ENCODE assay signal across 13 cellular contexts in genomic region chr17:60506312-60506711, GRCh38. TPM values are rescaled to one million over a fixed set of nuclear protein-coding genes. Genes with fewer than 3 reads are reported as not detected.
DNase-seq lines count a peak whose midpoint lies in the region; ATAC-seq and TF ChIP-seq lines count a peak whose summit lies in the region.
"Had no signal": no experiment of that assay in that cellular context is flagged by ENCODE, and none has a peak within 500 bp of the region (broad histone marks: within the 10 kb centered on the region; RNA-seq: fewer than 3 reads in every experiment).

No MANE protein-coding gene starts in this region.

- peaks cover 40% of the 10 kb centered on the region for H3K4me1 Mint-ChIP-seq in activated naive CD4-positive, alpha-beta T cell treated with anti-CD3 and anti-CD28 coated beads, Interleukin-2, amount 50 U/mL, for 24 hours
- H3K4me1 Mint-ChIP-seq in activated naive CD4-positive, alpha-beta T cell treated with anti-CD3 and anti-CD28 coated beads, Interleukin-2, amount 10 ng/mL, durations not matched to agents 7 days and 5 days: peaks cover 4% of the 10 kb centered on the region
- H3K4me1 Mint-ChIP-seq in stimulated activated effector memory CD8-positive, alpha-beta T cell treated with anti-CD3 and anti-CD28 coated beads, Interleukin-12 subunit alpha, Interleukin-12 subunit beta, amount 100 ng/mL, for 72 hours: peaks cover 8% of the 10 kb centered on the region
- peaks cover 15 to 51% (median 31%) of the 10 kb centered on the region in 4 donors for H3K4me1 Mint-ChIP-seq in naive thymus-derived CD8-positive, alpha-beta T cell
- H3K4me1 Mint-ChIP-seq in activated T-cell treated with anti-CD3 and anti-CD28 coated beads, Interleukin-2, amount 50 U/mL, for 24 hours (ENCODE audit: low read depth): peaks cover 30% of the 10 kb centered on the region

- H4K20me1 ChIP-seq in fibroblast of lung (ENCODE audit: control insufficient read depth, extremely low read depth, insufficient read depth, low read length): no peaks in the 10 kb centered on the region

- ATAC-seq in SK-N-SH treated with all-trans-retinoic acid at 6 μM for 48 hours: peak; percentile 91
- peak; percentile 62 for ATAC-seq in stimulated activated effector memory CD8-positive, alpha-beta T cell treated with anti-CD3 and anti-CD28 coated beads, Interleukin-12 subunit alpha, Interleukin-12 subunit beta, amount 100 ng/mL, for 72 hours
- no peak for ATAC-seq in naive thymus-derived CD8-positive, alpha-beta T cell

- no peak overlapping the region for H2AFZ ChIP-seq in fibroblast of lung (ENCODE audit: low read length)

- H3K4me2 ChIP-seq in fibroblast of lung (ENCODE audit: extremely low read depth, insufficient read depth, low read length): no peak overlapping the region

- H3K4me3 Mint-ChIP-seq in activated naive CD4-positive, alpha-beta T cell treated with anti-CD3 and anti-CD28 coated beads, Interleukin-2, amount 50 U/mL, for 24 hours: no peak overlapping the region
- H3K4me3 Mint-ChIP-seq in activated naive CD4-positive, alpha-beta T cell treated with anti-CD3 and anti-CD28 coated beads, Interleukin-2, amount 10 ng/mL, durations not matched to agents 7 days and 5 days: no peak overlapping the region
- no peak overlapping the region for H3K4me3 Mint-ChIP-seq in stimulated activated effector memory CD8-positive, alpha-beta T cell treated with anti-CD3 and anti-CD28 coated beads, Interleukin-12 subunit alpha, Interleukin-12 subunit beta, amount 100 ng/mL, for 72 hours
- H3K4me3 Mint-ChIP-seq in naive thymus-derived CD8-positive, alpha-beta T cell: peak overlapping the region in 2 of 10 donors; percentile 1
- no peak overlapping the region for H3K4me3 Mint-ChIP-seq in activated T-cell treated with anti-CD3 and anti-CD28 coated beads, Interleukin-2, amount 50 U/mL, for 24 hours
- H3K4me3 Mint-ChIP-seq: CD14-positive monocyte had no signal

- H3K36me3 ChIP-seq in fibroblast of lung (ENCODE audit: control insufficient read depth, insufficient read depth, low read length): no peaks in the 10 kb centered on the region
- H3K36me3 ChIP-seq in colonic mucosa: no peaks in the 10 kb centered on the region

- CTCF ChIA-PET in activated naive CD4-positive, alpha-beta T cell treated with anti-CD3 and anti-CD28 coated beads, Interleukin-2, amount 10 ng/mL, durations not matched to agents 7 days and 5 days (lab: Charles Lee): no interaction called here

- no peaks in the 10 kb centered on the region for H3K4me1 ChIP-seq in fibroblast of lung (ENCODE audit: control insufficient read depth, extremely low read depth, insufficient read depth, low read length)
- no peaks in the 10 kb centered on the region for H3K4me1 ChIP-seq in colonic mucosa

- no peaks in the 10 kb centered on the region for H3K9me3 ChIP-seq in fibroblast of lung (ENCODE audit: control insufficient read depth, insufficient read depth, low read depth, low read length)
- no peaks in the 10 kb centered on the region for H3K9me3 ChIP-seq in colonic mucosa

- H3K4me3 ChIP-seq in fibroblast of lung (replicated peaks in 1 of 4; ENCODE audit: control extremely low read depth in 1 of 4, insufficient read depth in 1 of 4, low read depth in 3 of 4, low read length in 4 of 4) (no peak overlapping the region), colonic mucosa (no peak overlapping the region)

- peaks cover 5% of the 10 kb centered on the region for H3K36me3 Mint-ChIP-seq in activated naive CD4-positive, alpha-beta T cell treated with anti-CD3 and anti-CD28 coated beads, Interleukin-2, amount 50 U/mL, for 24 hours
- H3K36me3 Mint-ChIP-seq in activated naive CD4-positive, alpha-beta T cell treated with anti-CD3 and anti-CD28 coated beads, Interleukin-2, amount 10 ng/mL, durations not matched to agents 7 days and 5 days: peaks cover 12% of the 10 kb centered on the region
- peaks cover 5% of the 10 kb centered on the region for H3K36me3 Mint-ChIP-seq in stimulated activated effector memory CD8-positive, alpha-beta T cell treated with anti-CD3 and anti-CD28 coated beads, Interleukin-12 subunit alpha, Interleukin-12 subunit beta, amount 100 ng/mL, for 72 hours
- peaks cover 0 to 32% (median 4%) of the 10 kb centered on the region in 3 donors for H3K36me3 Mint-ChIP-seq in naive thymus-derived CD8-positive, alpha-beta T cell
- peaks cover 11% of the 10 kb centered on the region for H3K36me3 Mint-ChIP-seq in activated T-cell treated with anti-CD3 and anti-CD28 coated beads, Interleukin-2, amount 50 U/mL, for 24 hours (ENCODE audit: low read depth)

- no peak for DNase-seq in activated naive CD4-positive, alpha-beta T cell treated with anti-CD3 and anti-CD28 coated beads, Interleukin-2, amount 10 ng/mL, durations not matched to agents 7 days and 5 days
- DNase-seq in fibroblast of lung (ENCODE audit: low read depth in 2 of 2) (peak; percentile 66 to 92), colonic mucosa (no peak)
- no peak for DNase-seq in stimulated activated effector memory CD8-positive, alpha-beta T cell treated with anti-CD3 and anti-CD28 coated beads, Interleukin-12 subunit alpha, Interleukin-12 subunit beta, amount 100 ng/mL, for 72 hours (ENCODE audit: low spot score in 2 of 2)
- no peak for DNase-seq in naive thymus-derived CD8-positive, alpha-beta T cell
- no peak for DNase-seq in activated T-cell treated with anti-CD3 and anti-CD28 coated beads, Interleukin-2, amount 50 U/mL, for 24 hours
- DNase-seq: cerebellar nuclear complex, midbrain, NCI-H2081 treated with DMSO at 0.1 percent for 48 hours had no signal

- H3K79me2 ChIP-seq in fibroblast of lung (ENCODE audit: control insufficient read depth, insufficient read depth, low read length): peaks cover 77% of the 10 kb centered on the region

- H3K27ac ChIP-seq in fibroblast of lung (ENCODE audit: insufficient read depth, low read length) (peak overlapping the region; percentile 21), colonic mucosa (no peak overlapping the region)
- H3K27ac ChIP-seq: VCaP had no signal

- peak overlapping the region; percentile 15 for H3K27ac Mint-ChIP-seq in activated naive CD4-positive, alpha-beta T cell treated with anti-CD3 and anti-CD28 coated beads, Interleukin-2, amount 50 U/mL, for 24 hours
- H3K27ac Mint-ChIP-seq in activated naive CD4-positive, alpha-beta T cell treated with anti-CD3 and anti-CD28 coated beads, Interleukin-2, amount 10 ng/mL, durations not matched to agents 7 days and 5 days: no peak overlapping the region
- H3K27ac Mint-ChIP-seq in stimulated activated effector memory CD8-positive, alpha-beta T cell treated with anti-CD3 and anti-CD28 coated beads, Interleukin-12 subunit alpha, Interleukin-12 subunit beta, amount 100 ng/mL, for 72 hours: peak overlapping the region; percentile 0
- peak overlapping the region in 5 of 10 donors; percentile 12 to 82 (median 33) for H3K27ac Mint-ChIP-seq in naive thymus-derived CD8-positive, alpha-beta T cell
- H3K27ac Mint-ChIP-seq in activated T-cell treated with anti-CD3 and anti-CD28 coated beads, Interleukin-2, amount 50 U/mL, for 24 hours: no peak overlapping the region

- H3K27me3 ChIP-seq in fibroblast of lung (ENCODE audit: control insufficient read depth, insufficient read depth, low read length) (no peaks in the 10 kb centered on the region), colonic mucosa (no peaks in the 10 kb centered on the region)

- H3K9ac ChIP-seq in fibroblast of lung (ENCODE audit: insufficient read depth, low read length): no peak overlapping the region
- no peak overlapping the region for H3K9ac ChIP-seq in colonic mucosa (ENCODE audit: low read depth in 2 of 2, low read length in 2 of 2)

- POLR2A ChIA-PET in naive thymus-derived CD8-positive, alpha-beta T cell (lab: Charles Lee): no interaction called here

- intact Hi-C loops in colonic mucosa (cut with DNase I): no loop called here

- H3K9me3 Mint-ChIP-seq in activated naive CD4-positive, alpha-beta T cell treated with anti-CD3 and anti-CD28 coated beads, Interleukin-2, amount 50 U/mL, for 24 hours: no peaks in the 10 kb centered on the region
- H3K9me3 Mint-ChIP-seq in activated naive CD4-positive, alpha-beta T cell treated with anti-CD3 and anti-CD28 coated beads, Interleukin-2, amount 10 ng/mL, durations not matched to agents 7 days and 5 days: no peaks in the 10 kb centered on the region
- H3K9me3 Mint-ChIP-seq in stimulated activated effector memory CD8-positive, alpha-beta T cell treated with anti-CD3 and anti-CD28 coated beads, Interleukin-12 subunit alpha, Interleukin-12 subunit beta, amount 100 ng/mL, for 72 hours: no peaks in the 10 kb centered on the region
- no peaks in the 10 kb centered on the region for H3K9me3 Mint-ChIP-seq in naive thymus-derived CD8-positive, alpha-beta T cell
- no peaks in the 10 kb centered on the region for H3K9me3 Mint-ChIP-seq in activated T-cell treated with anti-CD3 and anti-CD28 coated beads, Interleukin-2, amount 50 U/mL, for 24 hours
- H3K9me3 Mint-ChIP-seq: CD14-positive monocyte had no signal

- TF ChIP-seq CTCF in fibroblast of lung (conservative IDR thresholded peaks at IDR 0.05 in 1 of 2, IDR thresholded peaks at IDR 0.05 in 1 of 2; ENCODE audit: low read depth in 1 of 2, low read length in 2 of 2): no peak
- no peak for TF ChIP-seq CTCF in colonic mucosa (IDR thresholded peaks at IDR 0.05)

- no peaks in the 10 kb centered on the region for H3K27me3 Mint-ChIP-seq in activated naive CD4-positive, alpha-beta T cell treated with anti-CD3 and anti-CD28 coated beads, Interleukin-2, amount 50 U/mL, for 24 hours
- no peaks in the 10 kb centered on the region for H3K27me3 Mint-ChIP-seq in activated naive CD4-positive, alpha-beta T cell treated with anti-CD3 and anti-CD28 coated beads, Interleukin-2, amount 10 ng/mL, durations not matched to agents 7 days and 5 days
- no peaks in the 10 kb centered on the region for H3K27me3 Mint-ChIP-seq in naive thymus-derived CD8-positive, alpha-beta T cell
- no peaks in the 10 kb centered on the region for H3K27me3 Mint-ChIP-seq in activated T-cell treated with anti-CD3 and anti-CD28 coated beads, Interleukin-2, amount 50 U/mL, for 24 hours

TF ChIP-seq in SK-N-SH treated with all-trans-retinoic acid at 6 μM for 48 hours, 23 proteins besides CTCF, POLR2A, EP300 and RAD21 (continues in another document):
- TF ChIP-seq ZNF8 (CRISPR knock-in tag; IDR thresholded peaks at IDR 0.05): no peak

RNA-seq across cellular contexts. Expression of gene APPBP2, which starts 19.7 kb away (rescaled TPM):
- total RNA-seq in fibroblast of lung: 46.0 and 58.1 TPM in 2 replicates
- 25.3 and 45.0 TPM in 2 replicates for polyA plus RNA-seq in fibroblast of lung
- polyA plus RNA-seq in fibroblast of lung (2012): 22.1 and 25.1 TPM in 2 replicates
- 5.0 and 13.1 TPM in 2 replicates for polyA minus RNA-seq in fibroblast of lung (ENCODE audit: low replicate concordance)
- total RNA-seq in colonic mucosa: 10 to 100 TPM; 26.7 to 42.0 TPM
- total RNA-seq in naive thymus-derived CD8-positive, alpha-beta T cell: 10 to 100 TPM; 50.2 to 53.1 TPM
- polyA plus RNA-seq in naive thymus-derived CD8-positive, alpha-beta T cell: 10 to 100 TPM; 22.8 to 30.9 (median 28.5) TPM

Comparison
In these comparisons a context has a peak if more than half of its experiments do, and no peak if none do; other contexts are left out.
1. H3K27ac Mint-ChIP-seq: peak in activated naive CD4-positive, alpha-beta T cell treated with anti-CD3 and anti-CD28 coated beads, Interleukin-2, amount 50 U/mL, for 24 hours (single experiment) and stimulated activated effector memory CD8-positive, alpha-beta T cell treated with anti-CD3 and anti-CD28 coated beads, Interleukin-12 subunit alpha, Interleukin-12 subunit beta, amount 100 ng/mL, for 72 hours (single experiment); none in activated naive CD4-positive, alpha-beta T cell treated with anti-CD3 and anti-CD28 coated beads, Interleukin-2, amount 10 ng/mL, durations not matched to agents 7 days and 5 days (single experiment) and activated T-cell treated with anti-CD3 and anti-CD28 coated beads, Interleukin-2, amount 50 U/mL, for 24 hours (single experiment).
2. DNase-seq: peak in fibroblast of lung (2 of 2); none in activated naive CD4-positive, alpha-beta T cell treated with anti-CD3 and anti-CD28 coated beads, Interleukin-2, amount 10 ng/mL, durations not matched to agents 7 days and 5 days (single experiment), stimulated activated effector memory CD8-positive, alpha-beta T cell treated with anti-CD3 and anti-CD28 coated beads, Interleukin-12 subunit alpha, Interleukin-12 subunit beta, amount 100 ng/mL, for 72 hours (0 of 2), colonic mucosa (single experiment), naive thymus-derived CD8-positive, alpha-beta T cell (0 of 10) and activated T-cell treated with anti-CD3 and anti-CD28 coated beads, Interleukin-2, amount 50 U/mL, for 24 hours (single experiment).
3. ATAC-seq: peak in SK-N-SH treated with all-trans-retinoic acid at 6 μM for 48 hours (single experiment) and stimulated activated effector memory CD8-positive, alpha-beta T cell treated with anti-CD3 and anti-CD28 coated beads, Interleukin-12 subunit alpha, Interleukin-12 subunit beta, amount 100 ng/mL, for 72 hours (single experiment); none in naive thymus-derived CD8-positive, alpha-beta T cell (0 of 2).